9 cellular contexts compared by ENCODE assay signal in the genomic region with DNA sequence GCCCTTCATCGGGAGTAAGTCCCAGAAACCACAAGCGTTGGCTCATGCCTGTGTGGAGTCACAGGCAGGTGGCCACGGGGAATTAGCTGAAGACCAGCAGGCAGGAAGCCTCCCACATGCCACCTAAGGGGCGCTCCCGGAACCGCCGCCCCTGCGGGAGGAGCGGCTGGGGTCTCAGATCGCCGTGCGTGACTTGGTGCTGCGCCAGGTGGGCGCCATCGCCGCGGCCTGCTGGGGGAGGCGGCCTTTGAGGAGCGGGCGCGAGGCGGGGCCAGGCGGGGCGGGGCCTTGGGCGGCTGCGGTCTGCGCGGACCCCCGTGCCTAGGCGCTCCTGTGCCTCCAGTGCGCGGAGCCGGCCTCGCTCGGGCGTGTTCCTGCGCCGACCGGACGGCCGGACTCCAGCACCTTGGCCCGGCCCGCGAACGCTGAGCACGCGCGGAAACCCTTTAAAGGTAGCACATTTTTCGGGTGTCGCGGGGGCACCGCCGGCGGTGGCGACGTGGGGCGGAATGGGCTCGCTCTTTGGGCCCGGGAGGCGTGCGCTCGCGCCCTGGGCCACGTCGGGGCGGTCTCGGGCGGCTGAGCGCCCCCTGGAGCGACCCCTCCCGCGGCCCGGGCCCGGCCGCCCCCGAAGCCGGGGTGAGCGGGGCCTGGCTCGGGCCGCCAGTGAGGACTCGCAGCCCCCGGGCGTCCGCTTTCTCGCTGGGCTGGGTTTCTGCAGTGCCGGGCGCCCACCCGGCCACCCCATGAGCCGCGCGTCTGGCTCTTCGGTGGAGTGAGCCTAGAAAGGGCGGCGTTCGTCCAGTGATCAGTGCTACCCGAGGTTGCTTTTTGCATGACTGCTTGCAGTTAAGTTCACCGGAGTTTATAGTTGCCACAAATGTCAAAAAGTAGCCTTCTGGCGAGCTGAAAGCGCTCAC. TPM values are rescaled to one million over a fixed set of nuclear protein-coding genes. Genes with fewer than 3 reads are reported as not detected.
DNase-seq lines count a peak whose midpoint lies in the region; ATAC-seq and TF ChIP-seq lines count a peak whose summit lies in the region.
"Had no signal": no experiment of that assay in that cellular context is flagged by ENCODE, and none has a peak within 500 bp of the region (broad histone marks: within the 10 kb centered on the region; RNA-seq: fewer than 3 reads in every experiment).

No MANE protein-coding gene starts in this region.

- no peak for ATAC-seq in Right ventricle myocardium superior (ENCODE audit: poor library complexity)
- peak; percentile 50 to 68 (median 59) for ATAC-seq in right lobe of liver
- no peak for ATAC-seq in GM21619 (IDR thresholded peaks at IDR 0.05; ENCODE audit: unreplicated experiment)
- no peak for ATAC-seq in GM19324 (IDR thresholded peaks at IDR 0.05; ENCODE audit: low FRiP score, unreplicated experiment)
- no peak for ATAC-seq in GM18502 (IDR thresholded peaks at IDR 0.05; ENCODE audit: poor library complexity, unreplicated experiment)

- TF ChIP-seq POLR2A in right lobe of liver (IDR thresholded peaks at IDR 0.05): no peak

- TF ChIP-seq CTCF in cardiac muscle cell (IDR thresholded peaks at IDR 0.05; ENCODE audit: low read depth, low read length) (no peak), chondrocyte (IDR thresholded peaks at IDR 0.05) (no peak), right lobe of liver (IDR thresholded peaks at IDR 0.05) (no peak)

- DNase-seq in cardiac muscle cell (ENCODE audit: low read depth in 1 of 2, low spot score in 1 of 2) (peak in 1 of 2 donors; percentile 18), Right ventricle myocardium superior (no peak), chondrocyte (ENCODE audit: low spot score) (no peak), right lobe of liver (peak in 1 of 3 donors; percentile 51)
- DNase-seq: activated naive CD8-positive, alpha-beta T cell treated with anti-CD3 and anti-CD28 coated beads, Interleukin-2, amount 10 ng/mL, durations not matched to agents 7 days and 5 days had no signal

- H3K27me3 ChIP-seq in cardiac muscle cell (peaks cover 89% of the 10 kb centered on the region), right lobe of liver (peaks cover 0 to 8% of the 10 kb centered on the region in 2 donors)

- WGBS in right lobe of liver (ENCODE audit: insufficient coverage, low coverage, low lambda C conversion rate, missing lambda C conversion rate): 9% methylated on average over 15 of the region's 99 CpGs
- 3% methylated on average over 99 of the region's 99 CpGs for WGBS in urinary bladder

- H3K27ac ChIP-seq in cardiac muscle cell (no peak overlapping the region), right lobe of liver (no peak overlapping the region), urinary bladder (ENCODE audit: low read depth) (no peak overlapping the region)

- peak overlapping the region; percentile 57 for H3K4me3 Mint-ChIP-seq in chondrocyte (ENCODE audit: unreplicated experiment)
- H3K4me3 Mint-ChIP-seq: activated naive CD8-positive, alpha-beta T cell treated with anti-CD3 and anti-CD28 coated beads, Interleukin-2, amount 10 ng/mL, durations not matched to agents 7 days and 5 days had no signal

- peaks cover 52% of the 10 kb centered on the region for H3K27me3 Mint-ChIP-seq in chondrocyte (ENCODE audit: low read depth)

- H3K4me3 ChIP-seq in cardiac muscle cell (peak overlapping the region; percentile 2), right lobe of liver (peak overlapping the region; percentile 38 to 56 (median 39)), urinary bladder (ENCODE audit: low read depth, low read length) (peak overlapping the region; percentile 61)

- H3K4me1 ChIP-seq in cardiac muscle cell (ENCODE audit: low read depth) (no peaks in the 10 kb centered on the region), right lobe of liver (peaks cover 0 to 6% (median 0%) of the 10 kb centered on the region in 4 donors), urinary bladder (ENCODE audit: insufficient read depth) (no peaks in the 10 kb centered on the region)

- peaks cover 6% of the 10 kb centered on the region for H3K36me3 Mint-ChIP-seq in chondrocyte (ENCODE audit: low read depth)
- H3K36me3 Mint-ChIP-seq: activated naive CD8-positive, alpha-beta T cell treated with anti-CD3 and anti-CD28 coated beads, Interleukin-2, amount 10 ng/mL, durations not matched to agents 7 days and 5 days had no signal

- intact Hi-C loops in Right ventricle myocardium superior (cut with DNase I): no loop called here
- intact Hi-C loops in right lobe of liver (cut with DNase I): no loop called here

- H3K9me3 ChIP-seq in cardiac muscle cell (ENCODE audit: low read depth) (no peaks in the 10 kb centered on the region), right lobe of liver (no peaks in the 10 kb centered on the region)

- no peak overlapping the region for H3K27ac Mint-ChIP-seq in chondrocyte (ENCODE audit: unreplicated experiment)
- H3K27ac Mint-ChIP-seq: activated naive CD8-positive, alpha-beta T cell treated with anti-CD3 and anti-CD28 coated beads, Interleukin-2, amount 10 ng/mL, durations not matched to agents 7 days and 5 days had no signal

- H3K36me3 ChIP-seq in cardiac muscle cell (no peaks in the 10 kb centered on the region), right lobe of liver (no peaks in the 10 kb centered on the region), urinary bladder (ENCODE audit: insufficient read depth) (no peaks in the 10 kb centered on the region)

- H3K9me3 Mint-ChIP-seq in chondrocyte (ENCODE audit: low read depth): peaks cover 12% of the 10 kb centered on the region
- H3K9me3 Mint-ChIP-seq: activated naive CD8-positive, alpha-beta T cell treated with anti-CD3 and anti-CD28 coated beads, Interleukin-2, amount 10 ng/mL, durations not matched to agents 7 days and 5 days had no signal

- H3K4me1 Mint-ChIP-seq in chondrocyte (ENCODE audit: low read depth): peaks cover 3% of the 10 kb centered on the region
- H3K4me1 Mint-ChIP-seq: activated naive CD8-positive, alpha-beta T cell treated with anti-CD3 and anti-CD28 coated beads, Interleukin-2, amount 10 ng/mL, durations not matched to agents 7 days and 5 days had no signal

RNA-seq across cellular contexts. Expression of gene LECT2, which starts 24.5 kb away (rescaled TPM):
- total RNA-seq in cardiac muscle cell (not detected in 2 replicates), Right ventricle myocardium superior (not detected), chondrocyte (not detected in 3 replicates), right lobe of liver (10 to 100 TPM in 5 of 6 experiments, 1 to 10 TPM in 1; 6.0 to 66.7 (median 43.7) TPM), urinary bladder (not detected)
- polyA plus RNA-seq in cardiac muscle cell (not detected in 2 replicates), urinary bladder (not detected)
- total RNA-seq: activated naive CD8-positive, alpha-beta T cell treated with anti-CD3 and anti-CD28 coated beads, Interleukin-2, amount 10 ng/mL, durations not matched to agents 7 days and 5 days had no signal

RNA-seq across cellular contexts. Expression of gene IL9, which starts 34.6 kb away (rescaled TPM):
- total RNA-seq in cardiac muscle cell (not detected in 2 replicates), Right ventricle myocardium superior (not detected), chondrocyte (not detected in 3 replicates), right lobe of liver (not detected), urinary bladder (not detected)
- polyA plus RNA-seq in cardiac muscle cell (not detected in 2 replicates), urinary bladder (not detected)
- total RNA-seq: activated naive CD8-positive, alpha-beta T cell treated with anti-CD3 and anti-CD28 coated beads, Interleukin-2, amount 10 ng/mL, durations not matched to agents 7 days and 5 days had no signal

Comparison
In these comparisons a context has a peak if more than half of its experiments do, and no peak if none do; other contexts are left out.
1. H3K4me3 ChIP-seq: peak in every context shown above with its lines; median percentile 61 in urinary bladder; 39 in right lobe of liver; 2 in cardiac muscle cell.
2. ATAC-seq: peak in right lobe of liver (4 of 4); none in Right ventricle myocardium superior (single experiment), GM21619 (single experiment), GM19324 (single experiment) and GM18502 (single experiment).